1 cellular context compared by ENCODE assay signal in the genomic region with DNA sequence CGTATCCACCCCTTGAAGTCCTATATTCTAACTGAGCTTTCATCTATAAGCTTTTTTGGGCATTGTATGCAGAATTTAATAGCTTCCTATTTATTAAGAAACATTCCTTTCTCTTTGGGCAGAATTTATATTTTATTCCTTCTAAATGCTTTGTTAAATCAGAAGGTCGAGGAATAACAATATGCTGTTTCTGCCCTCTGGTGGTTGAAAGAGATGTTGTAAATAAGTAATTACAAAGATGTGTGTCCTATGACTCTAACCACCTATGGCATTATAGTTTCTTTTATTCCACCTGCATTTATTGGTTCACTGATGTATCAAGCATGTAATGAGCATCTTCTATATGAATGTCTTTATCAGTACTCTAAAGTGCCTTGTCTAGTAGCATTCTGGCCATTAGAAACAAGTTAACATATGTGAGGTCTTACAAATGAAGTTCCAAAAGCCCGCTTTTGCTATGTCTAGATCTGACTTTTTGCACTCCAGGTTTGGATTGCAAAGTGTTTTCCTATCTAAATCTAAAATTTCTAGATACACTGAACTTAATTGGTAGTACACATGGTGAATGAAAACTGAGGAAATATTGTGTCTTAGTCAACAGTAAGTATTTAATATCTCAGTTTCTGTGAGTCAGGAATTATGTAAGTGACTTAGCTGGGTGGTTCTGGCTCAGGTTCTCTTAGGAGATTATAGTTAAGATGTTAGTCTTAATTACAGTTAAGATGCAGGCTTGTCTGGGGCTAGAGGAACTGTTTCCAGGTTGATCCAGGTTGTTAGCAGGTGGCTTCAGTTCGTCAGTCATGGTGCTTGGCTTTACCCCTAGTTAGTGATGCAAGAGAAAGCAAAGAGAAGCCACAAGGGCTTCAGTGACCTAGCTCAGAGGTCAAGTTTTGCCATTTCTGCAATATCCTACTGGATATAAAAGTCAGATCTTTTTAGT.
TF ChIP-seq lines count a peak whose summit lies in the region.

No MANE protein-coding gene starts in this region.

TF ChIP-seq in HepG2, 621 proteins besides CTCF, POLR2A, EP300 and RAD21 (continued from another document):
- TF ChIP-seq CEBPB (IDR thresholded peaks at IDR 0.05; ENCODE audit: borderline replicate concordance, low read depth, low read length), result peak; percentile 16; the same call in 1 of the 2 replicates
- no peak for TF ChIP-seq FOXA1 (IDR thresholded peaks at IDR 0.05)
- TF ChIP-seq FOXA1 (CRISPR knock-in tag; IDR thresholded peaks at IDR 0.05), result peak; percentile 48; the same call in 1 of the 2 replicates
- TF ChIP-seq, protein P1, sequence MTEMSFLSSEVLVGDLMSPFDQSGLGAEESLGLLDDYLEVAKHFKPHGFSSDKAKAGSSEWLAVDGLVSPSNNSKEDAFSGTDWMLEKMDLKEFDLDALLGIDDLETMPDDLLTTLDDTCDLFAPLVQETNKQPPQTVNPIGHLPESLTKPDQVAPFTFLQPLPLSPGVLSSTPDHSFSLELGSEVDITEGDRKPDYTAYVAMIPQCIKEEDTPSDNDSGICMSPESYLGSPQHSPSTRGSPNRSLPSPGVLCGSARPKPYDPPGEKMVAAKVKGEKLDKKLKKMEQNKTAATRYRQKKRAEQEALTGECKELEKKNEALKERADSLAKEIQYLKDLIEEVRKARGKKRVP (CRISPR knock-in tag; IDR thresholded peaks at IDR 0.05), result 0 out of 4 replicates have a peak, but pooled peaks of 1 of the 2 experiments have one; percentile 30
- TF ChIP-seq ZNF3 (CRISPR knock-in tag; IDR thresholded peaks at IDR 0.05), result no peak
- TF ChIP-seq HMG20A (CRISPR knock-in tag; IDR thresholded peaks at IDR 0.05; ENCODE audit: borderline replicate concordance), result no peak
- 0 out of 2 replicates have a peak, but pooled peaks have one; percentile 22 for TF ChIP-seq MIXL1 (CRISPR knock-in tag; IDR thresholded peaks at IDR 0.05)
- TF ChIP-seq STAG1 (CRISPR knock-in tag; IDR thresholded peaks at IDR 0.05), result peak; percentile 82
